ENCODE assay signal across 1 cellular context in the genomic region with DNA sequence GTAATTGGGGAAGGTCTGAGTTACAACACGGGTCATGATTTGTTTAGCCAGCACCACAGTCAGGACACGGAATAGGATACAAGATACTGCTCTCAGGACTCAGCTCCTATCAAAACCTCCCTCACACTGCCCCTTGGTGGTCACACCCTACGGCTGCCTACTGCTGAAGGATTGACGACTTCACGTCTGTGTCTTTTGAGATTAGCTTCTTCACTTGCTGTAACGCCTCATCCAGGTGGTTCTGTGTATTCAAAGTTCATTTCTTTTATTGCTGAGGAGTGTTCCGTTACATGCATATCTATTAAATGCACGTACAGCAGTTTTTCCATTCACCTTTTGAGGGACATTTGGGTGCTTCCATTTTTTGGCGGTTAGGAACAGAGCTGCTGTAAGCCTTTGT.
TF ChIP-seq lines count a peak whose summit lies in the region.

No MANE protein-coding gene starts in this region.

TF ChIP-seq in HepG2, 621 proteins besides CTCF, POLR2A, EP300 and RAD21 (continued from another document):
- TF ChIP-seq HDAC2 (CRISPR knock-in tag; IDR thresholded peaks at IDR 0.05), result no peak
- peak; percentile 59 to 75; a peak in 3 of 4 replicates for TF ChIP-seq MAFK (conservative IDR thresholded peaks at IDR 0.05 in 1 of 2, IDR thresholded peaks at IDR 0.05 in 1 of 2; ENCODE audit: low read length in 2 of 2)
- no peak for TF ChIP-seq CBX5 (CRISPR knock-in tag; IDR thresholded peaks at IDR 0.05; ENCODE audit: borderline replicate concordance)
- no peak for TF ChIP-seq ZNF567 (CRISPR knock-in tag; IDR thresholded peaks at IDR 0.05; ENCODE audit: borderline replicate concordance)
